In the genomic region with DNA sequence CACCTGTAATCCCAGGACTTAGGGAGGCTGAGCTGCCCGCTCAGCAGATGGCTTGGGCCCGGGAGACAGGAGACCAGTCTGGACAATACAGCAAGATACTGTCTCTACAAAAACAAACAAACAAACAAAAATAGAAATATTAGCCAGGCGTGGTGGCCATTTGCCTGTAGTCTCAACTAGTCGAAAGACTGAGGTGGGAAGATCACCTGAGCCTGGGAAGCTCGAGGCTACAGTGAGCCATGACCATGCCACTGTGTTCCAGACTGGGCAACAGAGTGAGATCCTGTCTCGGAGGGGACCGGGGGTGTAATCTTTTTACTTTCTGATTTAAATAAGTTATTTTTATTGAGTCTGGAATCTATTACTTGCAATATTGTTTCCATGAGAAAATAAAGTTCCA, we compare ENCODE assay signal across 1 cellular context.
TF ChIP-seq lines count a peak whose summit lies in the region.

No MANE protein-coding gene starts in this region.

TF ChIP-seq in liver, 16 proteins besides CTCF, POLR2A, EP300 and RAD21 (continued from another document):
- TF ChIP-seq EGR1 (IDR thresholded peaks at IDR 0.05; ENCODE audit: low read depth in 2 of 2) = no peak
- no peak for TF ChIP-seq HNF4G (IDR thresholded peaks at IDR 0.05)
- no peak for TF ChIP-seq NR2F2 (IDR thresholded peaks at IDR 0.05)
- TF ChIP-seq TAF1 (conservative IDR thresholded peaks at IDR 0.05) = no peak
- no peak for TF ChIP-seq SP1 (IDR thresholded peaks at IDR 0.05)
- TF ChIP-seq, protein P1, sequence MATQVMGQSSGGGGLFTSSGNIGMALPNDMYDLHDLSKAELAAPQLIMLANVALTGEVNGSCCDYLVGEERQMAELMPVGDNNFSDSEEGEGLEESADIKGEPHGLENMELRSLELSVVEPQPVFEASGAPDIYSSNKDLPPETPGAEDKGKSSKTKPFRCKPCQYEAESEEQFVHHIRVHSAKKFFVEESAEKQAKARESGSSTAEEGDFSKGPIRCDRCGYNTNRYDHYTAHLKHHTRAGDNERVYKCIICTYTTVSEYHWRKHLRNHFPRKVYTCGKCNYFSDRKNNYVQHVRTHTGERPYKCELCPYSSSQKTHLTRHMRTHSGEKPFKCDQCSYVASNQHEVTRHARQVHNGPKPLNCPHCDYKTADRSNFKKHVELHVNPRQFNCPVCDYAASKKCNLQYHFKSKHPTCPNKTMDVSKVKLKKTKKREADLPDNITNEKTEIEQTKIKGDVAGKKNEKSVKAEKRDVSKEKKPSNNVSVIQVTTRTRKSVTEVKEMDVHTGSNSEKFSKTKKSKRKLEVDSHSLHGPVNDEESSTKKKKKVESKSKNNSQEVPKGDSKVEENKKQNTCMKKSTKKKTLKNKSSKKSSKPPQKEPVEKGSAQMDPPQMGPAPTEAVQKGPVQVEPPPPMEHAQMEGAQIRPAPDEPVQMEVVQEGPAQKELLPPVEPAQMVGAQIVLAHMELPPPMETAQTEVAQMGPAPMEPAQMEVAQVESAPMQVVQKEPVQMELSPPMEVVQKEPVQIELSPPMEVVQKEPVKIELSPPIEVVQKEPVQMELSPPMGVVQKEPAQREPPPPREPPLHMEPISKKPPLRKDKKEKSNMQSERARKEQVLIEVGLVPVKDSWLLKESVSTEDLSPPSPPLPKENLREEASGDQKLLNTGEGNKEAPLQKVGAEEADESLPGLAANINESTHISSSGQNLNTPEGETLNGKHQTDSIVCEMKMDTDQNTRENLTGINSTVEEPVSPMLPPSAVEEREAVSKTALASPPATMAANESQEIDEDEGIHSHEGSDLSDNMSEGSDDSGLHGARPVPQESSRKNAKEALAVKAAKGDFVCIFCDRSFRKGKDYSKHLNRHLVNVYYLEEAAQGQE (IDR thresholded peaks at IDR 0.05) = no peak
- TF ChIP-seq FOXA2 (IDR thresholded peaks at IDR 0.05) = no peak
- no peak for TF ChIP-seq FOXA1 (IDR thresholded peaks at IDR 0.05)
- no peak for TF ChIP-seq YY1 (IDR thresholded peaks at IDR 0.05)
- TF ChIP-seq GABPA (IDR thresholded peaks at IDR 0.05 in 1 of 2, conservative IDR thresholded peaks at IDR 0.05 in 1 of 2) = no peak
